Comparison of ENCODE assay signal across 4 cellular contexts in genomic region chr22:17521971-17522370, GRCh38. TPM values are rescaled to one million over a fixed set of nuclear protein-coding genes. Genes with fewer than 3 reads are reported as not detected.
"Had no signal": no experiment of that assay in that cellular context is flagged by ENCODE, and none has a peak within 500 bp of the region (broad histone marks: within the 10 kb centered on the region; RNA-seq: fewer than 3 reads in every experiment).

No MANE protein-coding gene starts in this region.

RNA-seq across cellular contexts. Expression of gene SLC25A18, which starts 41.3 kb away (rescaled TPM):
- total RNA-seq: naive thymus-derived CD8-positive, alpha-beta T cell; natural killer cell treated with Interleukin-12 subunit alpha and Interleukin-12 subunit beta and Interleukin-15 and Interleukin-18, amount 100 ng/mL, for 72 hours; osteoblast; urinary bladder had no signal
- polyA plus RNA-seq: naive thymus-derived CD8-positive, alpha-beta T cell had no signal
